1 cellular context compared by ENCODE assay signal in genomic region chr1:2304921-2305681, GRCh38.
TF ChIP-seq lines count a peak whose summit lies in the region.

No MANE protein-coding gene starts in this region.

TF ChIP-seq in HepG2, 621 proteins besides CTCF, POLR2A, EP300 and RAD21:
- TF ChIP-seq RNF219 (CRISPR knock-in tag; IDR thresholded peaks at IDR 0.05) = no peak
- TF ChIP-seq CC2D1A (CRISPR knock-in tag; IDR thresholded peaks at IDR 0.05) = no peak
- no peak for TF ChIP-seq FOXK1 (CRISPR knock-in tag; IDR thresholded peaks at IDR 0.05; ENCODE audit: borderline replicate concordance, low read depth)
- peak; percentile 1 for TF ChIP-seq HNRNPLL (IDR thresholded peaks at IDR 0.05; ENCODE audit: low read depth, low read length, poor library complexity, severe bottlenecking)
- peak; percentile 8 for TF ChIP-seq RBM22 (optimal IDR thresholded peaks at IDR 0.05; ENCODE audit: low read length)
- no peak for TF ChIP-seq ARID4A (CRISPR knock-in tag; IDR thresholded peaks at IDR 0.05; ENCODE audit: borderline replicate concordance)
- TF ChIP-seq ZSCAN31 (CRISPR knock-in tag; IDR thresholded peaks at IDR 0.05; ENCODE audit: low read depth) = no peak
